Comparison of ENCODE assay signal across 30 cellular contexts in the genomic region with DNA sequence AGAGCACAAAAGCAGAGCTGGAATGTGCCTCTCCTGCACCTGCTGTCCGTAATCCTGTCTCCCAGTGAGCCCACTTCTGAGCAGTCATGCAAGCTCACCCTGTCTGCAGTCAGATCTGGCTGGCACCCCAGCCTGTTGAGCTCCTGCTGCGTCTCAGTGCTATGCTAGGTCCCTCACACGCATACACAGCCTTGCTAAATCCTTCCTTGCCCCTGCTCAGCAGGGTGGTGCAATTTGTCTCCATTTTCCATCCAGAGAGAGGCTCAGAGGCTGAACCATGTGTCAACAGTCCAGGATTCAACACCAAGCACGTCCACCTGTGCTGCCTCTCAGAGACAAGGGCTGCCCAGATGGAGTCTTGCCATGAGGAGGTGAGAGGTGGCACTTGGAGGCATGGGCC. TPM values are rescaled to one million over a fixed set of nuclear protein-coding genes. Genes with fewer than 3 reads are reported as not detected.
DNase-seq lines count a peak whose midpoint lies in the region; ATAC-seq and TF ChIP-seq lines count a peak whose summit lies in the region.
"Had no signal": no experiment of that assay in that cellular context is flagged by ENCODE, and none has a peak within 500 bp of the region (broad histone marks: within the 10 kb centered on the region; RNA-seq: fewer than 3 reads in every experiment).

No MANE protein-coding gene starts in this region.

- H3K4me1 Mint-ChIP-seq in glutamatergic neuron (ENCODE audit: low read depth, unreplicated experiment): peaks cover 15% of the 10 kb centered on the region
- peaks cover 5 to 6% of the 10 kb centered on the region in 2 donors for H3K4me1 Mint-ChIP-seq in natural killer cell treated with Interleukin-12 subunit alpha and Interleukin-12 subunit beta and Interleukin-15 and Interleukin-18, amount 100 ng/mL, for 72 hours (ENCODE audit: low read depth in 2 of 2)
- H3K4me1 Mint-ChIP-seq: activated CD4-positive, alpha-beta T cell treated with anti-CD3 and anti-CD28 coated beads, Interleukin-2, amount 10 ng/mL, durations not matched to agents 24 days and 14 days had no signal

- H3K4me3 Mint-ChIP-seq in glutamatergic neuron (ENCODE audit: unreplicated experiment): no peak overlapping the region
- no peak overlapping the region for H3K4me3 Mint-ChIP-seq in natural killer cell treated with Interleukin-12 subunit alpha and Interleukin-12 subunit beta and Interleukin-15 and Interleukin-18, amount 100 ng/mL, for 72 hours
- H3K4me3 Mint-ChIP-seq: activated CD4-positive, alpha-beta T cell treated with anti-CD3 and anti-CD28 coated beads, Interleukin-2, amount 10 ng/mL, durations not matched to agents 24 days and 14 days; activated naive CD8-positive, alpha-beta T cell treated with anti-CD3 and anti-CD28 coated beads for 36 hours; effector memory CD8-positive, alpha-beta T cell had no signal

- intact Hi-C loops in thyroid gland (cut with DNase I): no loop called here

- H3K4me1 ChIP-seq in thyroid gland: peaks cover 6 to 18% of the 10 kb centered on the region in 2 donors
- H3K4me1 ChIP-seq: BLaER1 treated with 17β-estradiol and CSF1 and Interleukin-3, amounts not matched to agents 10 nM and 100 nM; Peyer's patch; right lobe of liver had no signal

- H3K9me3 Mint-ChIP-seq in glutamatergic neuron (ENCODE audit: unreplicated experiment): no peaks in the 10 kb centered on the region
- H3K9me3 Mint-ChIP-seq in natural killer cell treated with Interleukin-12 subunit alpha and Interleukin-12 subunit beta and Interleukin-15 and Interleukin-18, amount 100 ng/mL, for 72 hours: no peaks in the 10 kb centered on the region
- H3K9me3 Mint-ChIP-seq: activated CD4-positive, alpha-beta T cell treated with anti-CD3 and anti-CD28 coated beads, Interleukin-2, amount 10 ng/mL, durations not matched to agents 24 days and 14 days; activated naive CD8-positive, alpha-beta T cell treated with anti-CD3 and anti-CD28 coated beads for 36 hours; effector memory CD8-positive, alpha-beta T cell had no signal

- TF ChIP-seq CTCF in glutamatergic neuron (IDR thresholded peaks at IDR 0.05; ENCODE audit: partially characterized antibody, unreplicated experiment) (no peak), thyroid gland (IDR thresholded peaks at IDR 0.05) (no peak)

- no peaks in the 10 kb centered on the region for H3K27me3 ChIP-seq in thyroid gland
- H3K27me3 ChIP-seq: BLaER1 treated with 17β-estradiol and CSF1 and Interleukin-3, amounts not matched to agents 10 nM and 100 nM; Peyer's patch; right lobe of liver; stomach; tibial artery had no signal

- peak; percentile 11 for DNase-seq in NCI-H1092 treated with DMSO at 0.1 percent for 48 hours (lab: John Stamatoyannopoulos, UW)
- no peak for DNase-seq in NCI-H1092 (lab: John Stamatoyannopoulos, UW)
- peak; percentile 75 for DNase-seq in NCI-H524 treated with DMSO at 0.1 percent for 48 hours (lab: John Stamatoyannopoulos, UW)
- no peak for DNase-seq in glutamatergic neuron
- DNase-seq in thyroid gland: peak; percentile 74 to 79
- no peak for DNase-seq in natural killer cell treated with Interleukin-12 subunit alpha and Interleukin-12 subunit beta and Interleukin-15 and Interleukin-18, amount 100 ng/mL, for 72 hours (ENCODE audit: low spot score)
- DNase-seq in mucosa of gallbladder (ENCODE audit: low spot score): no peak
- DNase-seq: activated CD4-positive, alpha-beta T cell treated with anti-CD3 and anti-CD28 coated beads, Interleukin-2, amount 10 ng/mL, durations not matched to agents 24 days and 14 days; activated effector memory CD4-positive, alpha-beta T cell treated with anti-CD3 and anti-CD28 coated beads, Interleukin-2, amount 50 U/mL, for 16 hours; activated naive CD8-positive, alpha-beta T cell treated with anti-CD3 and anti-CD28 coated beads for 36 hours; activated T-cell treated with anti-CD3 and anti-CD28 coated beads, Interleukin-2, amount 50 U/mL, for 1 hour; aorta; cortex of kidney; effector memory CD8-positive, alpha-beta T cell; left colon; mammary epithelial cell; MV-4-11; NCI-H187 treated with DMSO at 0.1 percent for 48 hours; NCI-H69; Peyer's patch; right lobe of liver; SHP77 treated with DMSO at 0.1 percent for 48 hours; stimulated activated CD4-positive, alpha-beta T cell treated with anti-CD3 and anti-CD28 coated beads, Interleukin-4, amount 100 ng/mL, for 1 hour; stomach; T-helper 9 cell; tibial artery had no signal

- H3K36me3 ChIP-seq in thyroid gland: no peaks in the 10 kb centered on the region
- H3K36me3 ChIP-seq: BLaER1 treated with 17β-estradiol and CSF1 and Interleukin-3, amounts not matched to agents 10 nM and 100 nM; Peyer's patch; right lobe of liver; stomach; tibial artery had no signal

- no peak overlapping the region for H3K27ac ChIP-seq in thyroid gland
- H3K27ac ChIP-seq: 22Rv1; BLaER1 treated with 17β-estradiol and CSF1 and Interleukin-3, amounts not matched to agents 10 nM and 100 nM; Peyer's patch; right lobe of liver; stomach; tibial artery had no signal

- H3K4me3 ChIP-seq in thyroid gland (replicated peaks in 1 of 3): no peak overlapping the region
- H3K4me3 ChIP-seq: BLaER1 treated with 17β-estradiol and CSF1 and Interleukin-3, amounts not matched to agents 10 nM and 100 nM; Peyer's patch; right lobe of liver; stomach; tibial artery had no signal

- H3K9me3 ChIP-seq in thyroid gland: no peaks in the 10 kb centered on the region
- H3K9me3 ChIP-seq: BLaER1 treated with 17β-estradiol and CSF1 and Interleukin-3, amounts not matched to agents 10 nM and 100 nM; Peyer's patch; right lobe of liver; stomach; tibial artery had no signal

- ATAC-seq in natural killer cell treated with Interleukin-12 subunit alpha and Interleukin-12 subunit beta and Interleukin-15 and Interleukin-18, amount 100 ng/mL, for 72 hours: no peak
- no peak for ATAC-seq in HG02938 (IDR thresholded peaks at IDR 0.05; ENCODE audit: unreplicated experiment)
- ATAC-seq: effector memory CD8-positive, alpha-beta T cell; left colon; right lobe of liver had no signal

- no peaks in the 10 kb centered on the region for H3K27me3 Mint-ChIP-seq in glutamatergic neuron (ENCODE audit: unreplicated experiment)
- H3K27me3 Mint-ChIP-seq in natural killer cell treated with Interleukin-12 subunit alpha and Interleukin-12 subunit beta and Interleukin-15 and Interleukin-18, amount 100 ng/mL, for 72 hours: no peaks in the 10 kb centered on the region
- H3K27me3 Mint-ChIP-seq: activated CD4-positive, alpha-beta T cell treated with anti-CD3 and anti-CD28 coated beads, Interleukin-2, amount 10 ng/mL, durations not matched to agents 24 days and 14 days; activated naive CD8-positive, alpha-beta T cell treated with anti-CD3 and anti-CD28 coated beads for 36 hours; effector memory CD8-positive, alpha-beta T cell; progenitor cell of endocrine pancreas had no signal

- WGBS in thyroid gland, 2 donors: 25 to 39% methylated on average over 2 to 4 of the region's 4 CpGs

- TF ChIP-seq POLR2A in thyroid gland (IDR thresholded peaks at IDR 0.05): no peak

- H3K27ac Mint-ChIP-seq in glutamatergic neuron (ENCODE audit: unreplicated experiment): peak overlapping the region; percentile 4
- H3K27ac Mint-ChIP-seq in natural killer cell treated with Interleukin-12 subunit alpha and Interleukin-12 subunit beta and Interleukin-15 and Interleukin-18, amount 100 ng/mL, for 72 hours: no peak overlapping the region
- H3K27ac Mint-ChIP-seq: activated CD4-positive, alpha-beta T cell treated with anti-CD3 and anti-CD28 coated beads, Interleukin-2, amount 10 ng/mL, durations not matched to agents 24 days and 14 days; activated naive CD8-positive, alpha-beta T cell treated with anti-CD3 and anti-CD28 coated beads for 36 hours; progenitor cell of endocrine pancreas had no signal

- no peaks in the 10 kb centered on the region for H3K36me3 Mint-ChIP-seq in glutamatergic neuron (ENCODE audit: unreplicated experiment)
- H3K36me3 Mint-ChIP-seq in natural killer cell treated with Interleukin-12 subunit alpha and Interleukin-12 subunit beta and Interleukin-15 and Interleukin-18, amount 100 ng/mL, for 72 hours: no peaks in the 10 kb centered on the region

RNA-seq across cellular contexts. Expression of gene POMGNT2, which starts 11.0 kb away (rescaled TPM):
- total RNA-seq in glutamatergic neuron (ENCODE audit: unreplicated experiment): 31.1 TPM
- total RNA-seq in thyroid gland: 10 to 100 TPM; 17.1 to 30.1 (median 23.5) TPM
- 1 to 10 TPM; 6.2 to 7.4 TPM for total RNA-seq in natural killer cell treated with Interleukin-12 subunit alpha and Interleukin-12 subunit beta and Interleukin-15 and Interleukin-18, amount 100 ng/mL, for 72 hours
- 24.7 TPM for total RNA-seq in mucosa of gallbladder

Comparison
In these comparisons a context has a peak if more than half of its experiments do, and no peak if none do; other contexts are left out.
1. DNase-seq: peak in NCI-H1092 treated with DMSO at 0.1 percent for 48 hours (single experiment), NCI-H524 treated with DMSO at 0.1 percent for 48 hours (single experiment) and thyroid gland (2 of 2); none in NCI-H1092 (single experiment), glutamatergic neuron (single experiment), natural killer cell treated with Interleukin-12 subunit alpha and Interleukin-12 subunit beta and Interleukin-15 and Interleukin-18, amount 100 ng/mL, for 72 hours (single experiment) and mucosa of gallbladder (single experiment).